In the genomic region with DNA sequence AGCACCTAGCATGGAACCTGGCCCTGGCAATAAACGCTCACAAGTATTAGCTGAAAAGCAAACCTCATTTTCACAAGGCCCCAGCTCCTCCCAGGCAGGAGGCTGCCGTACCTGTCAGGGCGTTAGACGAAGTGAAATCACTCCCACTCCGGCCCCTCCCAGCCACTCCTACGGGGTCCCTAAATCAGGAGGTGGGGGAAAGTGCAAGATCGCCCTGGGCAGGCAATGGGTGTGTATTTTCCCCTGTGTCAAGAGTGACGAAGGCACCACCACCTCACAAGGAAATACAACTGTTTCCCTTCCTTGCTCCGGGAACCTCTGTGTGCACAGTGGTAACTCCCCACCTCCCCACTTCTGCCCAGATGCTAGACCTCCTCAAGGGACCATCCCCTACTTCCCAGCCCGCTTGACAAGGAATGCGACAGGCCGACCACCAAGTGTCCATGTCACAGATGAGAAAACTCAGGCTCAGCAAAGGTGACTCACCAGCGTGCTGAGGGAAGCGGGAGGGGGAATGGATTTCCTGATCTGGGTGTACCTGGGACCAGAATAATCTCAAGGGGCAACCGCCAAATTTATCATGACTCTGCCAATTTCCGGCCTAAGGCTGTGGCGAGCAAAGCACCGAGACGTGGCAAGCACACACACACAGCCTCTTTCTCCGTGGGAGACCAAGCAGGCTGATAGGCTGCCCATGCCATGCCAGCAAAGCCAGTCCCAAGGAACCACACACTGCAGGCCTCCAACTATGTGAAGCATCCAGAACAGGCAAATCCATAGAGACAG, we compare ENCODE assay signal across 9 cellular contexts. TPM values are rescaled to one million over a fixed set of nuclear protein-coding genes. Genes with fewer than 3 reads are reported as not detected.
DNase-seq lines count a peak whose midpoint lies in the region; ATAC-seq lines count a peak whose summit lies in the region.
"Had no signal": no experiment of that assay in that cellular context is flagged by ENCODE, and none has a peak within 500 bp of the region (broad histone marks: within the 10 kb centered on the region; RNA-seq: fewer than 3 reads in every experiment).

No MANE protein-coding gene starts in this region.

- H3K4me3 Mint-ChIP-seq in CD4-positive, CD25-positive, alpha-beta regulatory T cell = peak overlapping the region; percentile 73 to 88 (median 82)

- H3K36me3 ChIP-seq in CD4-positive, CD25-positive, alpha-beta regulatory T cell (ENCODE audit: control insufficient read depth, insufficient read depth, low read length) = peaks cover 28% of the 10 kb centered on the region
- peaks cover 3 to 7% of the 10 kb centered on the region in 2 donors for H3K36me3 ChIP-seq in mucosa of rectum (ENCODE audit: control insufficient read depth in 2 of 2, insufficient read depth in 2 of 2, low read length in 2 of 2)

- H3K4me1 ChIP-seq in CD4-positive, CD25-positive, alpha-beta regulatory T cell (ENCODE audit: control insufficient read depth, insufficient read depth, low read length, poor library complexity, severe bottlenecking) = peaks cover 80% of the 10 kb centered on the region
- peaks cover 64 to 67% of the 10 kb centered on the region in 2 donors for H3K4me1 ChIP-seq in mucosa of rectum (ENCODE audit: control insufficient read depth in 2 of 2, insufficient read depth in 2 of 2, low read length in 2 of 2)

- peaks cover 20% of the 10 kb centered on the region for H3K36me3 Mint-ChIP-seq in CD4-positive, CD25-positive, alpha-beta regulatory T cell

- no peak for ATAC-seq in CD4-positive, CD25-positive, alpha-beta regulatory T cell (ENCODE audit: low read depth in 2 of 2)
- no peak for ATAC-seq in GM19328 (IDR thresholded peaks at IDR 0.05; ENCODE audit: unreplicated experiment)
- no peak for ATAC-seq in HG03439 (IDR thresholded peaks at IDR 0.05; ENCODE audit: unreplicated experiment)
- ATAC-seq in HG03432 (IDR thresholded peaks at IDR 0.05; ENCODE audit: unreplicated experiment) = no peak

- peak overlapping the region; percentile 36 to 47 for H3K9ac ChIP-seq in mucosa of rectum (ENCODE audit: low read depth in 1 of 2, low read length in 2 of 2)

- no peaks in the 10 kb centered on the region for H3K9me3 Mint-ChIP-seq in CD4-positive, CD25-positive, alpha-beta regulatory T cell

- H3K27me3 ChIP-seq in CD4-positive, CD25-positive, alpha-beta regulatory T cell (ENCODE audit: control insufficient read depth, insufficient read depth, low read length) = no peaks in the 10 kb centered on the region
- no peaks in the 10 kb centered on the region for H3K27me3 ChIP-seq in mucosa of rectum (ENCODE audit: control insufficient read depth in 2 of 2, insufficient read depth in 2 of 2, low read length in 2 of 2)

- H3K27me3 Mint-ChIP-seq in CD4-positive, CD25-positive, alpha-beta regulatory T cell = no peaks in the 10 kb centered on the region

- H3K9me3 ChIP-seq in CD4-positive, CD25-positive, alpha-beta regulatory T cell (ENCODE audit: control insufficient read depth in 2 of 2, low read length in 2 of 2) = no peaks in the 10 kb centered on the region
- no peaks in the 10 kb centered on the region for H3K9me3 ChIP-seq in mucosa of rectum (ENCODE audit: control insufficient read depth in 2 of 2, low read length in 2 of 2)

- peak overlapping the region; percentile 61 for H3K4me3 ChIP-seq in CD4-positive, CD25-positive, alpha-beta regulatory T cell (ENCODE audit: low read depth, low read length)
- H3K4me3 ChIP-seq in mucosa of rectum (ENCODE audit: low read length in 2 of 2) = peak overlapping the region; percentile 26 to 44

- H3K4me1 Mint-ChIP-seq in CD4-positive, CD25-positive, alpha-beta regulatory T cell = peaks cover 16 to 82% (median 44%) of the 10 kb centered on the region in 4 donors

- H3K27ac Mint-ChIP-seq in CD4-positive, CD25-positive, alpha-beta regulatory T cell = peak overlapping the region; percentile 94 to 99 (median 96)

- DNase-seq in CD4-positive, CD25-positive, alpha-beta regulatory T cell = peak in 2 of 3 donors; percentile 39 to 64
- DNase-seq in NCI-H226 (peak; percentile 67), amniotic stem cell (lab: John Stamatoyannopoulos, UW) (no peak)
- DNase-seq in activated effector memory CD4-positive, alpha-beta T cell treated with anti-CD3 and anti-CD28 coated beads, Interleukin-2, amount 50 U/mL, for 16 hours = peak; percentile 83

- peak overlapping the region; percentile 93 for H3K27ac ChIP-seq in CD4-positive, CD25-positive, alpha-beta regulatory T cell (ENCODE audit: insufficient read depth, low read length, poor library complexity, severe bottlenecking)
- peak overlapping the region; percentile 81 to 88 for H3K27ac ChIP-seq in mucosa of rectum (ENCODE audit: low read depth in 2 of 2, low read length in 2 of 2)

RNA-seq across cellular contexts. Expression of a gene that starts 7.3 kb away (rescaled TPM):
- 168 TPM for total RNA-seq in CD4-positive, CD25-positive, alpha-beta regulatory T cell
- polyA plus RNA-seq in CD4-positive, CD25-positive, alpha-beta regulatory T cell = 10 to 100 TPM; 38.9 to 58.2 (median 44.0) TPM

RNA-seq across cellular contexts. Expression of a gene that starts 22.9 kb away (rescaled TPM):
- 13.3 TPM for total RNA-seq in CD4-positive, CD25-positive, alpha-beta regulatory T cell
- under 1 TPM in 3 of 4 donors, not detected in 1; 0.25 to 0.83 (median 0.49) TPM for polyA plus RNA-seq in CD4-positive, CD25-positive, alpha-beta regulatory T cell

RNA-seq across cellular contexts. Expression of a gene that starts 28.4 kb away (rescaled TPM):
- 15.8 TPM for total RNA-seq in CD4-positive, CD25-positive, alpha-beta regulatory T cell
- 10 to 100 TPM; 30.2 to 37.2 (median 35.1) TPM for polyA plus RNA-seq in CD4-positive, CD25-positive, alpha-beta regulatory T cell

RNA-seq across cellular contexts. Expression of a gene that starts 32.3 kb away (rescaled TPM):
- total RNA-seq in CD4-positive, CD25-positive, alpha-beta regulatory T cell = 1.5 TPM
- polyA plus RNA-seq in CD4-positive, CD25-positive, alpha-beta regulatory T cell = not detected

RNA-seq across cellular contexts. Expression of a gene that starts 42.2 kb away (rescaled TPM):
- not detected for total RNA-seq in CD4-positive, CD25-positive, alpha-beta regulatory T cell
- not detected for polyA plus RNA-seq in CD4-positive, CD25-positive, alpha-beta regulatory T cell
- total RNA-seq: temporal lobe had no signal
